1 cellular context compared by ENCODE assay signal in genomic region chr15:43791993-43792760, GRCh38.
A peak's percentile ranks its signal among the peaks of the same experiment; 100 is the strongest.
TF ChIP-seq lines count a peak whose summit lies in the region.

Gene SERF2, plus strand, starts transcription at chr15:43792320. Its CDS starts 57 bp downstream, at chr15:43792377.

TF ChIP-seq in K562, 482 proteins besides CTCF, POLR2A, EP300 and RAD21 (continued from another document and continues in another):
- no peak for TF ChIP-seq ZNF512 (tag; IDR thresholded peaks at IDR 0.05)
- TF ChIP-seq STAG1 (CRISPR knock-in tag; IDR thresholded peaks at IDR 0.05; ENCODE audit: borderline replicate concordance), result peak; percentile 46; the same call in 1 of the 2 replicates
- 0 out of 2 replicates have a peak, but pooled peaks have one; percentile 40 for TF ChIP-seq RREB1 (CRISPR knock-in tag; IDR thresholded peaks at IDR 0.05)
- no peak for TF ChIP-seq TFAM (CRISPR knock-in tag; conservative IDR thresholded peaks at IDR 0.05)
- TF ChIP-seq ZKSCAN1 (IDR thresholded peaks at IDR 0.05; ENCODE audit: low read depth, low read length), result no peak
- no peak for TF ChIP-seq SRSF3 (IDR thresholded peaks at IDR 0.05; ENCODE audit: insufficient read depth, low read length)
- no peak for TF ChIP-seq ZBTB43 (CRISPR knock-in tag; IDR thresholded peaks at IDR 0.05)
- no peak for TF ChIP-seq POLR3A (IDR thresholded peaks at IDR 0.05; ENCODE audit: borderline replicate concordance, extremely low read depth, insufficient read depth, insufficient read length)
- TF ChIP-seq MEIS2 (IDR thresholded peaks at IDR 0.05; ENCODE audit: partially characterized antibody), result no peak
- no peak for TF ChIP-seq ZNF134 (CRISPR knock-in tag; conservative IDR thresholded peaks at IDR 0.05)
- TF ChIP-seq TAF15 (IDR thresholded peaks at IDR 0.05; ENCODE audit: low read depth, low read length), result no peak
- no peak for TF ChIP-seq ERF (CRISPR knock-in tag; IDR thresholded peaks at IDR 0.05)
- no peak for TF ChIP-seq RBM17 (IDR thresholded peaks at IDR 0.05; ENCODE audit: borderline replicate concordance, low read depth, low read length)
- TF ChIP-seq NR2C2 (CRISPR knock-in tag; IDR thresholded peaks at IDR 0.05), result peak; percentile 69; the same call in 1 of the 2 replicates
- peak; percentile 75 for TF ChIP-seq NR2C2 (tag; IDR thresholded peaks at IDR 0.05)
- TF ChIP-seq GMEB1 (CRISPR knock-in tag; IDR thresholded peaks at IDR 0.05), result peak; percentile 84
- TF ChIP-seq ZBTB11 (CRISPR knock-in tag; IDR thresholded peaks at IDR 0.05), result peak in 1 of 3 experiments; percentile 40; a peak in 1 of 6 replicates
- TF ChIP-seq SP1 (CRISPR knock-in tag; IDR thresholded peaks at IDR 0.05), result peak; percentile 83; the same call in 1 of the 2 replicates
- no peak for TF ChIP-seq ZNF124 (CRISPR knock-in tag; IDR thresholded peaks at IDR 0.05)
- TF ChIP-seq NFIX (CRISPR knock-in tag; IDR thresholded peaks at IDR 0.05; ENCODE audit: low read depth), result no peak
- TF ChIP-seq MAZ (CRISPR knock-in tag; conservative IDR thresholded peaks at IDR 0.05 in 1 of 2, IDR thresholded peaks at IDR 0.05 in 1 of 2), result peak; percentile 71 to 84
- no peak for TF ChIP-seq ID3 (CRISPR knock-in tag; IDR thresholded peaks at IDR 0.05)
- TF ChIP-seq ID3 (tag; IDR thresholded peaks at IDR 0.05), result peak; percentile 70; the same call in 1 of the 2 replicates
- TF ChIP-seq HLTF (IDR thresholded peaks at IDR 0.05), result peak; percentile 33; the same call in 1 of the 2 replicates
- TF ChIP-seq RNF2 (IDR thresholded peaks at IDR 0.05), result peak; percentile 80; the same call in 1 of the 2 replicates
- no peak for TF ChIP-seq IRF1 (CRISPR knock-in tag; IDR thresholded peaks at IDR 0.05; ENCODE audit: borderline replicate concordance)
- TF ChIP-seq ZEB2 (IDR thresholded peaks at IDR 0.05), result 0 out of 2 replicates have a peak, but pooled peaks have one; percentile 52
- peak; percentile 81 for TF ChIP-seq TBP (optimal IDR thresholded peaks at IDR 0.05; ENCODE audit: low read depth, low read length)
- no peak for TF ChIP-seq ZNF175 (CRISPR knock-in tag; IDR thresholded peaks at IDR 0.05; ENCODE audit: low read depth)
- TF ChIP-seq ARHGAP35 (IDR thresholded peaks at IDR 0.05; ENCODE audit: partially characterized antibody), result no peak
- TF ChIP-seq C11orf30 (IDR thresholded peaks at IDR 0.05; ENCODE audit: low read depth), result no peak; the same call in 1 of the 2 replicates
- TF ChIP-seq SMARCC2 (IDR thresholded peaks at IDR 0.05; ENCODE audit: low read depth), result no peak
- no peak for TF ChIP-seq KHSRP (IDR thresholded peaks at IDR 0.05)
- 0 out of 2 replicates have a peak, but pooled peaks have one; percentile 46 for TF ChIP-seq TRIM25 (IDR thresholded peaks at IDR 0.05; ENCODE audit: borderline replicate concordance)
- TF ChIP-seq RAD51 (IDR thresholded peaks at IDR 0.05; ENCODE audit: borderline replicate concordance, low read depth), result peak; percentile 99
- TF ChIP-seq CREBBP (IDR thresholded peaks at IDR 0.05; ENCODE audit: low read depth, low read length), result no peak
- TF ChIP-seq MBD2 (IDR thresholded peaks at IDR 0.05; ENCODE audit: borderline replicate concordance, low read depth), result peak; percentile 71; the same call in 1 of the 2 replicates
- TF ChIP-seq TGIF2 (CRISPR knock-in tag; IDR thresholded peaks at IDR 0.05), result no peak
- TF ChIP-seq NFRKB (IDR thresholded peaks at IDR 0.05; ENCODE audit: low read depth), result peak; percentile 86
- TF ChIP-seq HDAC1 (IDR thresholded peaks at IDR 0.05), result peak in 1 of 2 experiments; percentile 64; a peak in 2 of 4 replicates
- TF ChIP-seq HDAC6 (IDR thresholded peaks at IDR 0.05; ENCODE audit: low read depth, low read length), result no peak
- TF ChIP-seq NELFE (IDR thresholded peaks at IDR 0.05; ENCODE audit: insufficient read depth, insufficient read length), result no peak
- TF ChIP-seq KLF6 (CRISPR knock-in tag; IDR thresholded peaks at IDR 0.05; ENCODE audit: borderline replicate concordance), result peak; percentile 97
- no peak for TF ChIP-seq MECOM (CRISPR knock-in tag; IDR thresholded peaks at IDR 0.05)
- no peak for TF ChIP-seq ZNF507 (tag; conservative IDR thresholded peaks at IDR 0.05)
- TF ChIP-seq POLR2AphosphoS2 (IDR thresholded peaks at IDR 0.05; ENCODE audit: low read length), result peak; percentile 84; the same call in 1 of the 2 replicates
- 0 out of 2 replicates have a peak, but pooled peaks have one; percentile 38 for TF ChIP-seq ZFP91 (CRISPR knock-in tag; IDR thresholded peaks at IDR 0.05)
